ENCODE assay signal across 9 cellular contexts in genomic region chrX:154366666-154367055, GRCh38. TPM values are rescaled to one million over a fixed set of nuclear protein-coding genes. Genes with fewer than 3 reads are reported as not detected.
DNase-seq lines count a peak whose midpoint lies in the region; ATAC-seq lines count a peak whose summit lies in the region.
"Had no signal": no experiment of that assay in that cellular context is flagged by ENCODE, and none has a peak within 500 bp of the region (broad histone marks: within the 10 kb centered on the region; RNA-seq: fewer than 3 reads in every experiment).

No MANE protein-coding gene starts in this region.

- no peaks in the 10 kb centered on the region for H3K9me3 ChIP-seq in T-helper 17 cell (ENCODE audit: control insufficient read depth, low read length, poor library complexity, severe bottlenecking)
- H3K9me3 ChIP-seq: HAP-1 had no signal

- H3K27ac Mint-ChIP-seq in T-helper 17 cell = peak overlapping the region; percentile 96

- peaks cover 10% of the 10 kb centered on the region for H3K4me1 Mint-ChIP-seq in T-helper 17 cell

- peak overlapping the region; percentile 75 for H3K4me3 Mint-ChIP-seq in T-helper 17 cell

- H3K36me3 Mint-ChIP-seq in T-helper 17 cell (ENCODE audit: low read depth) = peaks cover 2% of the 10 kb centered on the region

- no peak for DNase-seq in T-helper 17 cell
- peak; percentile 78 for DNase-seq in left ventricle myocardium superior
- peak in 32 of 49 donors; percentile 3 to 67 (median 44) for DNase-seq in substantia nigra (lab: John Stamatoyannopoulos, UW)
- DNase-seq in islet precursor cell = no peak
- DNase-seq: Kasumi-1; naive thymus-derived CD8-positive, alpha-beta T cell; OCI-M1 had no signal

- no peaks in the 10 kb centered on the region for H3K27me3 Mint-ChIP-seq in T-helper 17 cell
- H3K27me3 Mint-ChIP-seq: naive thymus-derived CD8-positive, alpha-beta T cell had no signal

- ATAC-seq in T-helper 17 cell (no peak), left ventricle myocardium superior (peak; percentile 26), HG03135 (IDR thresholded peaks at IDR 0.05; ENCODE audit: unreplicated experiment) (no peak)
- ATAC-seq: naive thymus-derived CD8-positive, alpha-beta T cell had no signal

- intact Hi-C loops in left ventricle myocardium superior (cut with micrococcal nuclease) = no loop called here

- peak overlapping the region; percentile 13 for H3K27ac ChIP-seq in substantia nigra (ENCODE audit: low read depth, low read length, poor library complexity, severe bottlenecking)

RNA-seq across cellular contexts. Expression of gene FLNA, which starts 7.8 kb away (rescaled TPM):
- 1,000 to 10,000 TPM; 1,780 to 2,536 TPM for total RNA-seq in T-helper 17 cell
- 228 TPM for total RNA-seq in left ventricle myocardium superior

RNA-seq across cellular contexts. Expression of gene EMD, which starts 12.4 kb away (rescaled TPM):
- total RNA-seq in T-helper 17 cell (100 to 1,000 TPM; 121 to 132 TPM), left ventricle myocardium superior (51.3 TPM)

RNA-seq across cellular contexts. Expression of gene RPL10, which starts 31.5 kb away (rescaled TPM):
- total RNA-seq in T-helper 17 cell = 1,000 to 10,000 TPM; 4,596 to 4,820 TPM
- total RNA-seq in left ventricle myocardium superior = 1,898 TPM

RNA-seq across cellular contexts. Expression of gene DNASE1L1, which starts 42.4 kb away (rescaled TPM):
- 10 to 100 TPM; 20.5 to 22.6 TPM for total RNA-seq in T-helper 17 cell
- 58.7 TPM for total RNA-seq in left ventricle myocardium superior

RNA-seq across cellular contexts. Expression of gene TAFAZZIN, which starts 44.7 kb away (rescaled TPM):
- total RNA-seq in T-helper 17 cell = 10 to 100 TPM; 84.1 to 95.7 TPM
- total RNA-seq in left ventricle myocardium superior = 38.0 TPM

Comparison
In these comparisons a context has a peak if more than half of its experiments do, and no peak if none do; other contexts are left out.
1. DNase-seq: peak in left ventricle myocardium superior (single experiment) and substantia nigra (32 of 49); none in T-helper 17 cell (0 of 3) and islet precursor cell (single experiment).